ENCODE assay signal across 21 cellular contexts in the genomic region with DNA sequence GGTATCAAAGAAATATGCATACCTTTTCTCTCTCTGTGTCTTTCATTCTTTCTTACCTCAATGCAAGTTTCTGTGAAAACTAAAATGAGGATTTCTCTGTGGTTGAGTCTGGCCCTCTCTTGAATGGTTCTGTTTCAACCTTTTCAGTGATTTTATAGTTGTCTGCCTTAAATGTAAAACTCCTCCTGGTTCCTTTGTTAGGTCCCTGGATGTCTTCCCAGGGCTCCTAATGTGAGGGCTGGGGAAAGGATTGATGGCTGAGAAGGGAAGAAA.
"Had no signal": no experiment of that assay in that cellular context is flagged by ENCODE, and none has a peak within 500 bp of the region (broad histone marks: within the 10 kb centered on the region; RNA-seq: fewer than 3 reads in every experiment).

No MANE protein-coding gene starts in this region.

- H3K36me3 ChIP-seq: right lobe of liver, suprapubic skin, upper lobe of left lung had no signal

- H3K27me3 ChIP-seq: body of pancreas, foreskin keratinocyte, right lobe of liver, suprapubic skin, upper lobe of left lung had no signal

- H3K9me3 ChIP-seq: body of pancreas, mucosa of descending colon, psoas muscle, right lobe of liver, upper lobe of left lung had no signal

- H3K4me1 Mint-ChIP-seq: memory B cell; naive thymus-derived CD8-positive, alpha-beta T cell; T-cell had no signal

- H3K36me3 Mint-ChIP-seq: activated naive CD8-positive, alpha-beta T cell; memory B cell; naive thymus-derived CD8-positive, alpha-beta T cell; T-cell had no signal

- H3K4me3 ChIP-seq: body of pancreas, mucosa of descending colon, psoas muscle, right lobe of liver, suprapubic skin, upper lobe of left lung had no signal

- H3K27ac ChIP-seq: body of pancreas, foreskin keratinocyte, psoas muscle, right lobe of liver, suprapubic skin, upper lobe of left lung had no signal

- H3K27ac Mint-ChIP-seq: activated naive CD8-positive, alpha-beta T cell; activated T-cell treated with anti-CD3 and anti-CD28 coated beads, Interleukin-2, amount 50 U/mL, for 72 hours; memory B cell; naive thymus-derived CD8-positive, alpha-beta T cell; stimulated activated naive CD8-positive, alpha-beta T cell treated with anti-CD3 and anti-CD28 coated beads, Interleukin-15, Interleukin-2, amounts not matched to agents 100 ng/mL and 50 ng/mL, for 24 hours; T-cell had no signal

- DNase-seq: activated CD4-positive, alpha-beta T cell treated with anti-CD3 and anti-CD28 coated beads, Interleukin-2, amount 50 U/mL, for 48 hours; activated gamma-delta T cell treated with Interleukin-2 at 50 U/mL for 16 hours; activated T-cell treated with anti-CD3 and anti-CD28 coated beads, Interleukin-2, amount 50 U/mL, for 72 hours; amniotic stem cell; body of pancreas; effector CD8-positive, alpha-beta T cell; foreskin keratinocyte; glutamatergic neuron; kidney glomerular epithelial cell; left ventricle myocardium superior; naive thymus-derived CD8-positive, alpha-beta T cell; psoas muscle; right lobe of liver; T-cell; T-helper 9 cell had no signal

- H3K4me1 ChIP-seq: body of pancreas, foreskin keratinocyte, psoas muscle, right lobe of liver, suprapubic skin, upper lobe of left lung had no signal

- H3K4me3 Mint-ChIP-seq: activated naive CD8-positive, alpha-beta T cell; activated T-cell treated with anti-CD3 and anti-CD28 coated beads, Interleukin-2, amount 50 U/mL, for 72 hours; memory B cell; stimulated activated naive CD8-positive, alpha-beta T cell treated with anti-CD3 and anti-CD28 coated beads, Interleukin-15, Interleukin-2, amounts not matched to agents 100 ng/mL and 50 ng/mL, for 24 hours; T-cell had no signal

- ATAC-seq: activated T-cell treated with anti-CD3 and anti-CD28 coated beads, Interleukin-2, amount 50 U/mL, for 72 hours; body of pancreas; foreskin keratinocyte; left ventricle myocardium superior; naive thymus-derived CD8-positive, alpha-beta T cell; psoas muscle; right lobe of liver; T-cell had no signal

- H3K27me3 Mint-ChIP-seq: activated naive CD8-positive, alpha-beta T cell; memory B cell; naive thymus-derived CD8-positive, alpha-beta T cell; stimulated activated naive CD8-positive, alpha-beta T cell treated with anti-CD3 and anti-CD28 coated beads, Interleukin-15, Interleukin-2, amounts not matched to agents 100 ng/mL and 50 ng/mL, for 24 hours; T-cell had no signal
